ENCODE assay signal across 18 cellular contexts in the genomic region with DNA sequence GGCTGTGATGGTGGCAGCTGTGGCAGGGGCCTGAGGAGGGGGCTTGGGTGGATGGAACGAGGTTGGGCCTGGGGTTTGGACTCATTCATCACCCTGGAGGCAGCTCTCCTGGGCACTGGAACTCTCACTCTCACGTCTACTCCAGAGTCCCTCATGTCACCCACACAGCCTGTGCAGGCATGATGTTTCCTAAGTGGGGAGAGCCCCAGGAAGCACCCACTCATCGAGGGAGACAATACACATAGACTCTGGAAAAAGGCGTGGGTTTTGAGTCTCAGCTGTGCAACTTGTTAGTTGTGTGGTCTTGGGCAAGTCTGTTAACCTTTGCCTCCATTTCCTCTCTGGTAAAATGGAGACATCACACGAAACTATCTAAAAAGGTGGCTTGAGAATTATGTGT. TPM values are rescaled to one million over a fixed set of nuclear protein-coding genes. Genes with fewer than 3 reads are reported as not detected.
DNase-seq lines count a peak whose midpoint lies in the region; ATAC-seq and TF ChIP-seq lines count a peak whose summit lies in the region.
"Had no signal": no experiment of that assay in that cellular context is flagged by ENCODE, and none has a peak within 500 bp of the region (broad histone marks: within the 10 kb centered on the region; RNA-seq: fewer than 3 reads in every experiment).

No MANE protein-coding gene starts in this region.

- no peaks in the 10 kb centered on the region for H3K36me3 Mint-ChIP-seq in activated T-cell treated with anti-CD3 and anti-CD28 coated beads, Interleukin-2, amount 50 U/mL, for 72 hours (ENCODE audit: insufficient read depth in 2 of 2)
- H3K36me3 Mint-ChIP-seq in glutamatergic neuron (ENCODE audit: unreplicated experiment) = no peaks in the 10 kb centered on the region
- no peaks in the 10 kb centered on the region for H3K36me3 Mint-ChIP-seq in stimulated activated naive B cell treated with anti-CD40 and anti-IgM and Interleukin-4, amounts not matched to agents 10 μg/mL and 1 μg/mL and 100 μg/mL, for 72 hours
- H3K36me3 Mint-ChIP-seq: neural progenitor cell had no signal

- no peak for TF ChIP-seq CTCF in glutamatergic neuron (IDR thresholded peaks at IDR 0.05; ENCODE audit: partially characterized antibody, unreplicated experiment)

- H3K27ac Mint-ChIP-seq in activated T-cell treated with anti-CD3 and anti-CD28 coated beads, Interleukin-2, amount 50 U/mL, for 72 hours = peak overlapping the region; percentile 7
- peak overlapping the region; percentile 28 for H3K27ac Mint-ChIP-seq in glutamatergic neuron (ENCODE audit: unreplicated experiment)
- H3K27ac Mint-ChIP-seq in stimulated activated naive B cell treated with anti-CD40 and anti-IgM and Interleukin-4, amounts not matched to agents 10 μg/mL and 1 μg/mL and 100 μg/mL, for 72 hours = peak overlapping the region; percentile 14

- peak overlapping the region in 1 of 2 donors; percentile 49 for H3K4me3 Mint-ChIP-seq in activated T-cell treated with anti-CD3 and anti-CD28 coated beads, Interleukin-2, amount 50 U/mL, for 72 hours
- H3K4me3 Mint-ChIP-seq in glutamatergic neuron (ENCODE audit: unreplicated experiment) = no peak overlapping the region
- H3K4me3 Mint-ChIP-seq in stimulated activated naive B cell treated with anti-CD40 and anti-IgM and Interleukin-4, amounts not matched to agents 10 μg/mL and 1 μg/mL and 100 μg/mL, for 72 hours = no peak overlapping the region
- H3K4me3 Mint-ChIP-seq: neural progenitor cell had no signal

- DNase-seq in activated T-cell treated with anti-CD3 and anti-CD28 coated beads for 24 hours (ENCODE audit: low read depth) (peak; percentile 38), activated T-cell treated with anti-CD3 and anti-CD28 coated beads for 4 hours (no peak), glutamatergic neuron (no peak), hypothalamus (lab: John Stamatoyannopoulos, UW) (no peak), NCI-H2081 (lab: John Stamatoyannopoulos, UW) (no peak), anterior cingulate cortex (lab: John Stamatoyannopoulos, UW) (no peak)
- peak in 1 of 2 donors; percentile 35 for DNase-seq in activated T-cell treated with anti-CD3 and anti-CD28 coated beads, Interleukin-2, amount 50 U/mL, for 72 hours
- DNase-seq in stimulated activated naive B cell treated with anti-CD40 and anti-IgM and Interleukin-4, amounts not matched to agents 10 μg/mL and 1 μg/mL and 100 μg/mL, for 72 hours = no peak
- DNase-seq: activated CD4-positive, CD25-positive, alpha-beta regulatory T cell treated with anti-CD3 and anti-CD28 coated beads, Interleukin-2, amount 50 U/mL, for 72 hours; body of pancreas; colonic mucosa; KG1; left ventricle myocardium superior; NCI-H2029 treated with DMSO at 0.1 percent for 48 hours; NCI-H446 treated with DMSO at 0.1 percent for 48 hours; RPMI8226 had no signal

- peaks cover 58% of the 10 kb centered on the region for H3K4me1 Mint-ChIP-seq in activated T-cell treated with anti-CD3 and anti-CD28 coated beads, Interleukin-2, amount 50 U/mL, for 72 hours (ENCODE audit: low read depth)
- peaks cover 19% of the 10 kb centered on the region for H3K4me1 Mint-ChIP-seq in glutamatergic neuron (ENCODE audit: low read depth, unreplicated experiment)
- peaks cover 35 to 47% of the 10 kb centered on the region in 2 donors for H3K4me1 Mint-ChIP-seq in stimulated activated naive B cell treated with anti-CD40 and anti-IgM and Interleukin-4, amounts not matched to agents 10 μg/mL and 1 μg/mL and 100 μg/mL, for 72 hours

- no peaks in the 10 kb centered on the region for H3K27me3 Mint-ChIP-seq in activated T-cell treated with anti-CD3 and anti-CD28 coated beads, Interleukin-2, amount 50 U/mL, for 72 hours (ENCODE audit: low read depth)
- peaks cover 5% of the 10 kb centered on the region for H3K27me3 Mint-ChIP-seq in glutamatergic neuron (ENCODE audit: unreplicated experiment)
- peaks cover 0 to 1% of the 10 kb centered on the region in 2 donors for H3K27me3 Mint-ChIP-seq in stimulated activated naive B cell treated with anti-CD40 and anti-IgM and Interleukin-4, amounts not matched to agents 10 μg/mL and 1 μg/mL and 100 μg/mL, for 72 hours

- peaks cover 0 to 1% of the 10 kb centered on the region in 2 donors for H3K9me3 Mint-ChIP-seq in activated T-cell treated with anti-CD3 and anti-CD28 coated beads, Interleukin-2, amount 50 U/mL, for 72 hours
- peaks cover 6% of the 10 kb centered on the region for H3K9me3 Mint-ChIP-seq in glutamatergic neuron (ENCODE audit: unreplicated experiment)
- peaks cover 0 to under 1% of the 10 kb centered on the region in 2 donors for H3K9me3 Mint-ChIP-seq in stimulated activated naive B cell treated with anti-CD40 and anti-IgM and Interleukin-4, amounts not matched to agents 10 μg/mL and 1 μg/mL and 100 μg/mL, for 72 hours
- H3K9me3 Mint-ChIP-seq: neural progenitor cell had no signal

- ATAC-seq in activated T-cell treated with anti-CD3 and anti-CD28 coated beads, Interleukin-2, amount 50 U/mL, for 72 hours (replicated peaks in 1 of 2) = peak; percentile 29 to 32
- ATAC-seq in stimulated activated naive B cell treated with anti-CD40 and anti-IgM and Interleukin-4, amounts not matched to agents 10 μg/mL and 1 μg/mL and 100 μg/mL, for 72 hours (replicated peaks) = peak; percentile 24 to 25
- ATAC-seq: A549, body of pancreas, left ventricle myocardium superior had no signal

RNA-seq across cellular contexts. Expression of a gene that starts 25.9 kb away (rescaled TPM):
- total RNA-seq in activated T-cell treated with anti-CD3 and anti-CD28 coated beads, Interleukin-2, amount 50 U/mL, for 72 hours = under 1 TPM; 0.37 to 0.72 TPM
- total RNA-seq in glutamatergic neuron (ENCODE audit: unreplicated experiment) = 5.8 TPM

RNA-seq across cellular contexts. Expression of a gene that starts 50.7 kb away (rescaled TPM):
- total RNA-seq in activated T-cell treated with anti-CD3 and anti-CD28 coated beads, Interleukin-2, amount 50 U/mL, for 72 hours = 10 to 100 TPM; 79.7 to 85.6 TPM
- 53.6 TPM for total RNA-seq in glutamatergic neuron (ENCODE audit: unreplicated experiment)
